Comparison of ENCODE assay signal across 8 cellular contexts in the genomic region with DNA sequence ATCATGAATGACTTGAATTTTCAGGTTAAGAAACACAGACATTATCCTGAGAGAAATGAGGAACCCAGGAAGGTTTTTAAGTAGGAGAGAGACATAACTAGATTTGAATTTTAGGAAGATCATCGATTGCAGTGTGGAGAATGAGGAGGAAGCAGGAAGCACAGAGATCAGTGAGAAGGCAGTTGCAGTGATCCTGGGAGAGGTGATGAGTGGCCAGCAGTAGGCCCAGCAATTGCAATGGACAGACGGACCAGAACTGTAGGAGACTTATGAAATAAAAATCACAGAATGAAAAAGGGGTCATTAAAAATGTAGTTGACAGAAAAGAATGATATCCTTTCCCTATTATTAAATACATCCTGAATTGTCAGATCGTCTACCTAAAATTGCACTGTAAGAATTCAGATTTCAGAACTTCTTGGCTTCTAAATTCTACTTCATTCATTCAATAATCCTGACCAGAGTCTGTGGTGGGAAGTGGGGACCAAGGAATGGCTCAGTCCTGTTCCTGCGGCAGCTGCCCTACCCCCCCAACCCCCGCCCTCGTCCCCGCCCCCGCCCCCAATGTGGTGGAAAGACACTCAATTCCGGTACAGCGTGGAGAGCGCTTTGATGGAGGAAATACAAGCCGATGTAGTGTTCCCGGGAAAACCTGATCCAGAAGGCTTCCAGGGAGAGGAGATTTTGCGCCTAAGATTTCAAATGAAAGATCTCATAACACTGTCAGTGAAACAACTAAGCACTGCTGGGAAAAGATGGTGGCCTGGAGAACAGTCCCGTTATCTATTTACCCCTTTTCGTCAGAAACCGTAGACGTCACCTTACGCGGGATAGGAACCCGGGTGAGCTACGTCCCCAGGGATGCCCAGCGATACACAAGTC. TPM values are rescaled to one million over a fixed set of nuclear protein-coding genes. Genes with fewer than 3 reads are reported as not detected.
DNase-seq lines count a peak whose midpoint lies in the region; ATAC-seq lines count a peak whose summit lies in the region.

No MANE protein-coding gene starts in this region.

- H3K4me3 ChIP-seq in skin epidermis, result peak overlapping the region; percentile 44 to 64 (median 54)

- DNase-seq in NCI-H748 treated with DMSO at 0.1 percent for 48 hours (lab: John Stamatoyannopoulos, UW), result peak; percentile 86
- DNase-seq in NCI-H748 (lab: John Stamatoyannopoulos, UW; ENCODE audit: unreplicated experiment), result no peak
- no peak for DNase-seq in activated CD8-positive, alpha-beta T cell treated with anti-CD3 and anti-CD28 coated beads, Interleukin-2, amount 10 ng/mL, durations not matched to agents 7 days and 5 days
- DNase-seq in left ventricle myocardium superior, result no peak
- DNase-seq in UCSD-AML1 (lab: John Stamatoyannopoulos, UW; ENCODE audit: unreplicated experiment), result no peak

- H3K27ac ChIP-seq in skin epidermis, result peak overlapping the region in 19 of 21 experiments; percentile 73 to 96 (median 88)

- CTCF ChIA-PET in activated CD8-positive, alpha-beta T cell treated with anti-CD3 and anti-CD28 coated beads, Interleukin-2, amount 10 ng/mL, durations not matched to agents 7 days and 5 days (lab: Charles Lee), result interaction anchor here (0.7 to 5.4 kb wide), 45 partner anchors 8 to 460 kb away, joined by 3 to 192 read pairs (median 5); a partner anchor contains a TSS

- peaks cover 35% of the 10 kb centered on the region for H3K36me3 Mint-ChIP-seq in activated CD8-positive, alpha-beta T cell treated with anti-CD3 and anti-CD28 coated beads, Interleukin-2, amount 10 ng/mL, durations not matched to agents 7 days and 5 days (ENCODE audit: low read depth)

- POLR2A ChIA-PET in activated CD8-positive, alpha-beta T cell treated with anti-CD3 and anti-CD28 coated beads, Interleukin-2, amount 10 ng/mL, durations not matched to agents 7 days and 5 days (lab: Charles Lee), result interaction anchor here (0.5 to 3.1 kb wide), 13 partner anchors 10 to 439 kb away, joined by 3 to 23 read pairs (median 4); a partner anchor contains a TSS

- ATAC-seq in activated CD8-positive, alpha-beta T cell treated with anti-CD3 and anti-CD28 coated beads, Interleukin-2, amount 10 ng/mL, durations not matched to agents 7 days and 5 days, result no peak
- ATAC-seq in left ventricle myocardium superior (peak; percentile 9), GM21576 (IDR thresholded peaks at IDR 0.05; ENCODE audit: unreplicated experiment) (no peak), GM18861 (IDR thresholded peaks at IDR 0.05; ENCODE audit: unreplicated experiment) (no peak)

- no peaks in the 10 kb centered on the region for H3K9me3 Mint-ChIP-seq in activated CD8-positive, alpha-beta T cell treated with anti-CD3 and anti-CD28 coated beads, Interleukin-2, amount 10 ng/mL, durations not matched to agents 7 days and 5 days (ENCODE audit: insufficient read depth)

- H3K4me1 Mint-ChIP-seq in activated CD8-positive, alpha-beta T cell treated with anti-CD3 and anti-CD28 coated beads, Interleukin-2, amount 10 ng/mL, durations not matched to agents 7 days and 5 days (ENCODE audit: low read depth), result peaks cover 54% of the 10 kb centered on the region

- intact Hi-C loops in left ventricle myocardium superior (cut with micrococcal nuclease), result no loop called here

- peak overlapping the region; percentile 90 for H3K4me3 Mint-ChIP-seq in activated CD8-positive, alpha-beta T cell treated with anti-CD3 and anti-CD28 coated beads, Interleukin-2, amount 10 ng/mL, durations not matched to agents 7 days and 5 days

- no peaks in the 10 kb centered on the region for H3K27me3 Mint-ChIP-seq in activated CD8-positive, alpha-beta T cell treated with anti-CD3 and anti-CD28 coated beads, Interleukin-2, amount 10 ng/mL, durations not matched to agents 7 days and 5 days (ENCODE audit: low read depth)

- H3K27ac Mint-ChIP-seq in activated CD8-positive, alpha-beta T cell treated with anti-CD3 and anti-CD28 coated beads, Interleukin-2, amount 10 ng/mL, durations not matched to agents 7 days and 5 days, result peak overlapping the region; percentile 95

RNA-seq across cellular contexts. Expression of a gene that starts 35.1 kb away (rescaled TPM):
- 100 to 1,000 TPM; 113 to 123 TPM for total RNA-seq in activated CD8-positive, alpha-beta T cell treated with anti-CD3 and anti-CD28 coated beads, Interleukin-2, amount 10 ng/mL, durations not matched to agents 7 days and 5 days
- 38.5 TPM for total RNA-seq in left ventricle myocardium superior
